ENCODE assay signal across 8 cellular contexts in genomic region chr7:92528188-92528957, GRCh38. TPM values are rescaled to one million over a fixed set of nuclear protein-coding genes. Genes with fewer than 3 reads are reported as not detected.
DNase-seq lines count a peak whose midpoint lies in the region; ATAC-seq and TF ChIP-seq lines count a peak whose summit lies in the region.

Gene PEX1 (minus strand): TSS chr7:92528520. CDS start chr7:92528435, 85 bp downstream.
Gene RBM48 (plus strand): TSS chr7:92528795. CDS start chr7:92528814, 19 bp downstream.

- 0 to 1% (median 1%) methylated on average over 25 to 79 of the region's 79 CpGs for WGBS in adrenal gland, 4 donors
- 0% methylated on average over 41 to 79 of the region's 79 CpGs for WGBS in heart left ventricle, 4 donors

- intact Hi-C loops in adrenal gland (cut with DNase I) (no loop called here), heart left ventricle (cut with DNase I) (loop anchor here in 4 of 10 donors (2.0 to 10.0 kb wide), 4 partner anchors 59 to 526 kb away; partner anchors contain the start of gene FAM133B (in 1 of the 4))

- H3K4me1 Mint-ChIP-seq in type B pancreatic cell (ENCODE audit: unreplicated experiment) = peaks cover 19% of the 10 kb centered on the region

- H3K36me3 ChIP-seq in adrenal gland (replicated peaks in 1 of 2) = peaks cover 0 to 30% of the 10 kb centered on the region in 2 donors
- H3K36me3 ChIP-seq in heart left ventricle = peaks cover 0 to 38% (median 32%) of the 10 kb centered on the region in 9 donors

- no peaks in the 10 kb centered on the region for H3K9me3 Mint-ChIP-seq in type B pancreatic cell

- peak within 1 kb of the TSS; percentile 61 to 93 (median 81) for H3K27ac ChIP-seq in adrenal gland
- H3K27ac ChIP-seq in heart left ventricle = peak within 1 kb of the TSS; percentile 45 to 92 (median 84)

- H3K27ac Mint-ChIP-seq in type B pancreatic cell = peak within 1 kb of the TSS; percentile 99

- DNase-seq in GM13976 (ENCODE audit: low spot score) (peak; percentile 95), NCI-H146 (lab: John Stamatoyannopoulos, UW) (peak; percentile 98), T-helper 1 cell (peak; percentile 93 to 99 (median 95)), adrenal gland (peak; percentile 96 to 99 (median 97)), heart left ventricle (peak; percentile 96 to 97 (median 96)), pons (ENCODE audit: low spot score) (peak; percentile 100), type B pancreatic cell (ENCODE audit: extremely low spot score, unreplicated experiment) (peak; percentile 95)

- peaks cover 12 to 23% of the 10 kb centered on the region in 2 donors for H3K4me1 ChIP-seq in adrenal gland (replicated peaks in 1 of 2)
- H3K4me1 ChIP-seq in heart left ventricle = peaks cover 0 to 41% (median 19%) of the 10 kb centered on the region in 12 donors

- peaks cover 3% of the 10 kb centered on the region for H3K27me3 Mint-ChIP-seq in type B pancreatic cell

- ATAC-seq in HG02870 (IDR thresholded peaks at IDR 0.05; ENCODE audit: unreplicated experiment) (peak; percentile 90), heart left ventricle (peak; percentile 98 to 99 (median 99))

- H3K27me3 ChIP-seq in adrenal gland (no peaks in the 10 kb centered on the region), heart left ventricle (no peaks in the 10 kb centered on the region)

- TF ChIP-seq POLR2A in adrenal gland (IDR thresholded peaks at IDR 0.05) (peak; percentile 38 to 82), heart left ventricle (IDR thresholded peaks at IDR 0.05) (peak in 1 of 2 donors; percentile 56)

- peaks cover 13% of the 10 kb centered on the region for H3K36me3 Mint-ChIP-seq in type B pancreatic cell

- H3K4me3 ChIP-seq in adrenal gland (peak within 1 kb of the TSS; percentile 35 to 99 (median 72)), heart left ventricle (peak within 1 kb of the TSS; percentile 65 to 92 (median 84))

- in situ Hi-C loops in GM13976 (cut with MboI; ENCODE audit: low sequenced_read_pairs, unreplicated experiment) = no loop called here

- peak within 1 kb of the TSS; percentile 99 for H3K4me3 Mint-ChIP-seq in type B pancreatic cell

- H3K9me3 ChIP-seq in adrenal gland (replicated peaks in 1 of 3) (no peaks in the 10 kb centered on the region), heart left ventricle (no peaks in the 10 kb centered on the region)

- TF ChIP-seq CTCF in GM13976 (IDR thresholded peaks at IDR 0.05; ENCODE audit: borderline replicate concordance, control extremely low read depth, extremely low read depth, insufficient read depth, missing control alignments) (peak; percentile 80), adrenal gland (IDR thresholded peaks at IDR 0.05) (peak in 2 of 6 experiments; percentile 22 to 39), heart left ventricle (IDR thresholded peaks at IDR 0.05) (peak in 10 of 12 donors; percentile 28 to 76 (median 56)), type B pancreatic cell (conservative IDR thresholded peaks at IDR 0.05) (peak; percentile 8)

RNA-seq across cellular contexts. Expression of gene PEX1, which starts in this region (rescaled TPM):
- total RNA-seq in adrenal gland (10 to 100 TPM in 7 of 8 donors, 1 to 10 TPM in 1; 8.8 to 33.2 (median 16.4) TPM), heart left ventricle (10 to 100 TPM; 10.7 to 19.9 (median 15.4) TPM), type B pancreatic cell (ENCODE audit: low replicate concordance) (19.7 and 22.2 TPM in 2 replicates)
- polyA plus RNA-seq in adrenal gland (10 to 100 TPM in 2 of 3 donors, 1 to 10 TPM in 1; 7.4 to 21.3 (median 12.6) TPM), heart left ventricle (1 to 10 TPM; 4.8 to 9.8 TPM)

RNA-seq across cellular contexts. Expression of gene RBM48, which starts in this region (rescaled TPM):
- total RNA-seq in adrenal gland (10 to 100 TPM in 5 of 8 donors, 1 to 10 TPM in 3; 4.4 to 29.0 (median 11.3) TPM), heart left ventricle (10 to 100 TPM in 7 of 9 donors, 1 to 10 TPM in 2; 6.5 to 13.7 (median 10.8) TPM), type B pancreatic cell (ENCODE audit: low replicate concordance) (14.4 and 17.0 TPM in 2 replicates)
- polyA plus RNA-seq in adrenal gland (10 to 100 TPM in 1 of 3 donors, 1 to 10 TPM in 2; 6.3 to 18.0 (median 8.5) TPM), heart left ventricle (10 to 100 TPM in 1 of 2 donors, 1 to 10 TPM in 1; 6.7 to 10.4 TPM)

Comparison
In these comparisons a context has a peak if more than half of its experiments do, and no peak if none do; other contexts are left out.
1. Peak in every context shown above with its lines: DNase-seq, ATAC-seq, H3K4me3 ChIP-seq and H3K27ac ChIP-seq.